In genomic region chr3:53238051-53238850, GRCh38 we compare ENCODE assay signal across 9 cellular contexts. TPM values are rescaled to one million over a fixed set of nuclear protein-coding genes. Genes with fewer than 3 reads are reported as not detected.
DNase-seq lines count a peak whose midpoint lies in the region; ATAC-seq and TF ChIP-seq lines count a peak whose summit lies in the region.
"Had no signal": no experiment of that assay in that cellular context is flagged by ENCODE, and none has a peak within 500 bp of the region (broad histone marks: within the 10 kb centered on the region; RNA-seq: fewer than 3 reads in every experiment).

No MANE protein-coding gene starts in this region.

- H3K36me3 Mint-ChIP-seq in CD14-positive monocyte = peaks cover 69 to 92% of the 10 kb centered on the region in 2 donors

- no peak overlapping the region for H3K4me3 ChIP-seq in muscle layer of colon (ENCODE audit: low read depth in 1 of 2, low read length in 2 of 2)
- no peak overlapping the region for H3K4me3 ChIP-seq in effector memory CD4-positive, alpha-beta T cell (ENCODE audit: insufficient read depth, low read depth, low read length, poor library complexity, severe bottlenecking)

- H3K4me1 ChIP-seq in muscle layer of colon (ENCODE audit: insufficient read depth, low read length) = peaks cover 30% of the 10 kb centered on the region
- no peaks in the 10 kb centered on the region for H3K4me1 ChIP-seq in effector memory CD4-positive, alpha-beta T cell (ENCODE audit: control insufficient read depth, insufficient read depth, low read length, poor library complexity, severe bottlenecking)

- peak overlapping the region in 6 of 7 donors; percentile 25 to 99 (median 64) for H3K27ac Mint-ChIP-seq in CD14-positive monocyte

- no peak overlapping the region for H3K4me3 Mint-ChIP-seq in CD14-positive monocyte

- ATAC-seq in HG02884 (IDR thresholded peaks at IDR 0.05; ENCODE audit: unreplicated experiment) (no peak), HG03280 (IDR thresholded peaks at IDR 0.05; ENCODE audit: unreplicated experiment) (no peak), HG02798 (IDR thresholded peaks at IDR 0.05; ENCODE audit: poor library complexity, unreplicated experiment) (no peak)

- DNase-seq in CD14-positive monocyte (ENCODE audit: low spot score) (no peak), LoVo (ENCODE audit: low spot score) (peak; percentile 91), dedifferentiated amniotic fluid mesenchymal stem cell (ENCODE audit: extremely low spot score) (peak; percentile 95)
- DNase-seq in effector memory CD4-positive, alpha-beta T cell = no peak
- DNase-seq: NCI-H526 had no signal

- no peaks in the 10 kb centered on the region for H3K9me3 ChIP-seq in muscle layer of colon (ENCODE audit: low read length)
- H3K9me3 ChIP-seq in effector memory CD4-positive, alpha-beta T cell (ENCODE audit: control insufficient read depth, low read length) = no peaks in the 10 kb centered on the region

- intact Hi-C loops in CD14-positive monocyte (cut with micrococcal nuclease) = loop anchor here in 1 of 2 donors (5.0 kb wide), 1 partner anchor 34 kb away; no protein-coding TSS in a partner anchor

- H3K27me3 Mint-ChIP-seq in CD14-positive monocyte (ENCODE audit: low read depth in 3 of 3) = no peaks in the 10 kb centered on the region

- H3K27ac ChIP-seq in muscle layer of colon (ENCODE audit: low read depth, low read length) = peak overlapping the region; percentile 3
- H3K27ac ChIP-seq in effector memory CD4-positive, alpha-beta T cell (ENCODE audit: insufficient read depth, low read length, poor library complexity, severe bottlenecking) = no peak overlapping the region

- peaks cover 60% of the 10 kb centered on the region for H3K36me3 ChIP-seq in muscle layer of colon (ENCODE audit: insufficient read depth, low read length)
- peaks cover 67% of the 10 kb centered on the region for H3K36me3 ChIP-seq in effector memory CD4-positive, alpha-beta T cell (ENCODE audit: control insufficient read depth, insufficient read depth, low read length)

- peaks cover 0 to under 1% (median 0%) of the 10 kb centered on the region in 7 donors for H3K9me3 Mint-ChIP-seq in CD14-positive monocyte

- H3K9ac ChIP-seq in muscle layer of colon (ENCODE audit: low read length) = no peak overlapping the region

- TF ChIP-seq CTCF in CD14-positive monocyte (IDR thresholded peaks at IDR 0.05) = no peak

- H3K4me1 Mint-ChIP-seq in CD14-positive monocyte = peaks cover 75% of the 10 kb centered on the region

- no peaks in the 10 kb centered on the region for H3K27me3 ChIP-seq in muscle layer of colon (ENCODE audit: control insufficient read depth in 1 of 2, insufficient read depth in 2 of 2, low read length in 2 of 2)
- H3K27me3 ChIP-seq in effector memory CD4-positive, alpha-beta T cell (replicated peaks; ENCODE audit: control insufficient read depth, insufficient read depth, low read length, poor library complexity, severe bottlenecking) = no peaks in the 10 kb centered on the region

RNA-seq across cellular contexts. Expression of gene TKT, which starts 17.6 kb away (rescaled TPM):
- polyA plus RNA-seq in CD14-positive monocyte = 100 to 1,000 TPM; 562 to 582 TPM

Comparison
In these comparisons a context has a peak if more than half of its experiments do, and no peak if none do; other contexts are left out.
1. DNase-seq: peak in LoVo (single experiment) and dedifferentiated amniotic fluid mesenchymal stem cell (single experiment); none in CD14-positive monocyte (single experiment) and effector memory CD4-positive, alpha-beta T cell (0 of 3).